In genomic region chr20:43188234-43188653, GRCh38 we compare ENCODE assay signal across 13 cellular contexts. TPM values are rescaled to one million over a fixed set of nuclear protein-coding genes. Genes with fewer than 3 reads are reported as not detected.
DNase-seq lines count a peak whose midpoint lies in the region; ATAC-seq and TF ChIP-seq lines count a peak whose summit lies in the region.
"Had no signal": no experiment of that assay in that cellular context is flagged by ENCODE, and none has a peak within 500 bp of the region (broad histone marks: within the 10 kb centered on the region; RNA-seq: fewer than 3 reads in every experiment).

No MANE protein-coding gene starts in this region.

- no peaks in the 10 kb centered on the region for H3K36me3 ChIP-seq in ES-I3 (ENCODE audit: insufficient read depth, low read length)
- no peaks in the 10 kb centered on the region for H3K36me3 ChIP-seq in Karpas-422 (ENCODE audit: insufficient read depth, low read length)
- no peaks in the 10 kb centered on the region for H3K36me3 ChIP-seq in endocrine pancreas (ENCODE audit: control insufficient read depth, insufficient read depth, low read length)
- H3K36me3 ChIP-seq in neural progenitor cell, result no peaks in the 10 kb centered on the region
- H3K36me3 ChIP-seq: esophagus muscularis mucosa had no signal

- POLR2A ChIA-PET in HEK293T (lab: Yijun Ruan, JAX), result no interaction called here

- CTCF ChIA-PET in HEK293T (lab: Yijun Ruan, JAX), result interaction anchor here (0.7 kb wide), 1 partner anchor 62 kb away, joined by 3 read pairs; no protein-coding TSS in a partner anchor

- ATAC-seq in GM19463 (IDR thresholded peaks at IDR 0.05; ENCODE audit: unreplicated experiment), result no peak
- ATAC-seq: activated CD8-positive, alpha-beta T cell treated with anti-CD3 and anti-CD28 coated beads for 36 hours had no signal

- H3K4me1 Mint-ChIP-seq in neural progenitor cell, result peaks cover 9% of the 10 kb centered on the region

- H3K9me2 ChIP-seq in Karpas-422 (replicated peaks; ENCODE audit: insufficient read depth, low read length), result no peaks in the 10 kb centered on the region

- H3K9me3 ChIP-seq in ES-I3 (ENCODE audit: control insufficient read depth, insufficient read depth, low read length), result no peaks in the 10 kb centered on the region
- H3K9me3 ChIP-seq in Karpas-422 (ENCODE audit: low read length), result no peaks in the 10 kb centered on the region
- H3K9me3 ChIP-seq in endocrine pancreas (ENCODE audit: control insufficient read depth, low read length), result no peaks in the 10 kb centered on the region
- no peaks in the 10 kb centered on the region for H3K9me3 ChIP-seq in neural progenitor cell (ENCODE audit: low read depth)
- H3K9me3 ChIP-seq: esophagus muscularis mucosa had no signal

- no peaks in the 10 kb centered on the region for H3K9me3 Mint-ChIP-seq in neural progenitor cell
- H3K9me3 Mint-ChIP-seq: activated CD8-positive, alpha-beta T cell treated with anti-CD3 and anti-CD28 coated beads for 36 hours; central memory CD8-positive, alpha-beta T cell had no signal

- H3K27me3 Mint-ChIP-seq in neural progenitor cell (ENCODE audit: insufficient read depth, low read depth), result peaks cover 36% of the 10 kb centered on the region

- peak overlapping the region; percentile 7; the same call in 1 of the 2 replicates for H3K9ac ChIP-seq in ES-I3 (ENCODE audit: low read depth, low read length)
- H3K9ac ChIP-seq in Karpas-422 (ENCODE audit: low read length), result peak overlapping the region; percentile 71
- peak overlapping the region; percentile 41 for H3K9ac ChIP-seq in endocrine pancreas (ENCODE audit: control insufficient read depth, insufficient read depth, low read length)
- no peak overlapping the region for H3K9ac ChIP-seq in neural progenitor cell

- H3K27ac Mint-ChIP-seq in neural progenitor cell, result no peak overlapping the region
- H3K27ac Mint-ChIP-seq: activated CD8-positive, alpha-beta T cell treated with anti-CD3 and anti-CD28 coated beads for 36 hours had no signal

- H3K79me2 ChIP-seq in Karpas-422 (ENCODE audit: low read length), result no peaks in the 10 kb centered on the region
- no peaks in the 10 kb centered on the region for H3K79me2 ChIP-seq in neural progenitor cell (ENCODE audit: low read depth)

- peak overlapping the region; percentile 78 for H3K4me3 Mint-ChIP-seq in neural progenitor cell
- H3K4me3 Mint-ChIP-seq: activated CD8-positive, alpha-beta T cell treated with anti-CD3 and anti-CD28 coated beads for 36 hours; CD8-positive, alpha-beta memory T cell; central memory CD8-positive, alpha-beta T cell had no signal

- peak overlapping the region; percentile 50 for H3K4me2 ChIP-seq in Karpas-422 (ENCODE audit: low read depth, low read length, poor library complexity, severe bottlenecking)
- H3K4me2 ChIP-seq in neural progenitor cell, result peak overlapping the region; percentile 69

- H3K27ac ChIP-seq in Karpas-422 (ENCODE audit: low read length) (peak overlapping the region; percentile 96; the same call in 1 of the 2 replicates), neural progenitor cell (no peak overlapping the region)
- H3K27ac ChIP-seq: esophagus muscularis mucosa had no signal

- no peak for TF ChIP-seq CTCF in neural progenitor cell (IDR thresholded peaks at IDR 0.05)

- no peaks in the 10 kb centered on the region for H4K20me1 ChIP-seq in Karpas-422 (ENCODE audit: insufficient read depth, low read depth, low read length)
- peaks cover 14% of the 10 kb centered on the region for H4K20me1 ChIP-seq in neural progenitor cell (ENCODE audit: low read depth)

- H3K27me3 ChIP-seq in Karpas-422 (ENCODE audit: low read length), result no peaks in the 10 kb centered on the region
- H3K27me3 ChIP-seq in endocrine pancreas (ENCODE audit: control insufficient read depth, insufficient read depth, low read length), result no peaks in the 10 kb centered on the region
- peaks cover 68% of the 10 kb centered on the region for H3K27me3 ChIP-seq in neural progenitor cell

- no peak overlapping the region for H2AFZ ChIP-seq in Karpas-422 (ENCODE audit: low read length)
- H2AFZ ChIP-seq in neural progenitor cell (replicated peaks), result no peak overlapping the region

- peak overlapping the region; percentile 39; the same call in 1 of the 2 replicates for H3K4me3 ChIP-seq in Karpas-422 (ENCODE audit: low read length)
- peak overlapping the region; percentile 57 for H3K4me3 ChIP-seq in endocrine pancreas (ENCODE audit: control insufficient read depth, insufficient read depth, low read length)
- peak overlapping the region; percentile 4 for H3K4me3 ChIP-seq in neural progenitor cell

- DNase-seq in Karpas-422 (no peak), neural progenitor cell (ENCODE audit: low spot score) (peak; percentile 35), HEK293T (ENCODE audit: extremely low spot score) (no peak), GOT3 (lab: John Stamatoyannopoulos, UW) (no peak)
- DNase-seq in central memory CD4-positive, alpha-beta T cell, result no peak

- H3K4me1 ChIP-seq in ES-I3 (ENCODE audit: insufficient read depth, low read length) (0 out of 2 replicates have a peak, but pooled peaks cover 4% of the 10 kb centered on the region), Karpas-422 (ENCODE audit: low read length) (peaks cover 76% of the 10 kb centered on the region), endocrine pancreas (ENCODE audit: control insufficient read depth, insufficient read depth, low read length) (no peaks in the 10 kb centered on the region), neural progenitor cell (no peaks in the 10 kb centered on the region)

- no peaks in the 10 kb centered on the region for H3F3A ChIP-seq in neural progenitor cell (ENCODE audit: low read depth)

- no peaks in the 10 kb centered on the region for H3K36me3 Mint-ChIP-seq in neural progenitor cell
- H3K36me3 Mint-ChIP-seq: CD8-positive, alpha-beta memory T cell had no signal

TF ChIP-seq in HEK293T, 16 proteins besides CTCF, POLR2A, EP300 and RAD21:
- TF ChIP-seq LEF1 (IDR thresholded peaks at IDR 0.05; ENCODE audit: borderline replicate concordance), result no peak
- no peak for TF ChIP-seq SUZ12 (IDR thresholded peaks at IDR 0.05)
- TF ChIP-seq FOXA1 (IDR thresholded peaks at IDR 0.05), result no peak

RNA-seq across cellular contexts. Expression of gene PTPRT, which starts 1.5 kb away (rescaled TPM):
- 39.5 and 44.5 TPM in 2 replicates for total RNA-seq in Karpas-422 (2014; rRNA removed; shearing (Covaris generic); ENCODE audit: low replicate concordance)
- total RNA-seq in neural progenitor cell (ENCODE audit: low replicate concordance), result 0.37 and 1.1 TPM in 2 replicates
- total RNA-seq: activated CD8-positive, alpha-beta T cell treated with anti-CD3 and anti-CD28 coated beads for 36 hours; CD8-positive, alpha-beta memory T cell; RPMI7951 had no signal

Comparison
In these comparisons a context has a peak if more than half of its experiments do, and no peak if none do; other contexts are left out.
1. H3K4me3 ChIP-seq: peak in every context shown above with its lines; median percentile 57 in endocrine pancreas; 39 in Karpas-422; 4 in neural progenitor cell.
2. RNA of gene PTPRT, which starts 1.5 kb away (total RNA-seq): 39.5 to 44.5 TPM in Karpas-422; 0.37 to 1.1 TPM in neural progenitor cell; every median in the first group is over 10 times any median in the second.